In genomic region chr11:24705474-24705873, GRCh38 we compare ENCODE assay signal across 31 cellular contexts.
"Had no signal": no experiment of that assay in that cellular context is flagged by ENCODE, and none has a peak within 500 bp of the region (broad histone marks: within the 10 kb centered on the region; RNA-seq: fewer than 3 reads in every experiment).

No MANE protein-coding gene starts in this region.

- H3K9me3 ChIP-seq: SJCRH30 had no signal

- H3K4me3 Mint-ChIP-seq: activated CD4-positive, alpha-beta T cell treated with anti-CD3 and anti-CD28 coated beads, Interleukin-2, amount 10 ng/mL, durations not matched to agents 24 days and 14 days; activated CD8-positive, alpha-beta T cell treated with anti-CD3 and anti-CD28 coated beads for 36 hours; activated naive CD8-positive, alpha-beta T cell treated with anti-CD3 and anti-CD28 coated beads for 36 hours; activated T-cell treated with anti-CD3 and anti-CD28 coated beads, Interleukin-2, amount 50 U/mL, for 72 hours; activated T-helper 17 cell treated with anti-CD3 and anti-CD28 coated beads, Interleukin-2, amount 50 U/mL, for 72 hours had no signal

- H3K36me3 Mint-ChIP-seq: activated naive CD8-positive, alpha-beta T cell treated with anti-CD3 and anti-CD28 coated beads for 36 hours had no signal

- H3K27me3 ChIP-seq: brain microvascular endothelial cell, SJCRH30 had no signal

- FAIRE-seq: K562 had no signal

- H3K4me3 ChIP-seq: K562, SJCRH30, SK-N-MC had no signal

- H3K4me1 ChIP-seq: SJCRH30 had no signal

- H3K27me3 Mint-ChIP-seq: activated CD4-positive, alpha-beta T cell treated with anti-CD3 and anti-CD28 coated beads, Interleukin-2, amount 10 ng/mL, durations not matched to agents 24 days and 14 days; activated CD8-positive, alpha-beta T cell treated with anti-CD3 and anti-CD28 coated beads for 36 hours; activated naive CD8-positive, alpha-beta T cell treated with anti-CD3 and anti-CD28 coated beads for 36 hours; activated T-helper 17 cell treated with anti-CD3 and anti-CD28 coated beads, Interleukin-2, amount 50 U/mL, for 72 hours had no signal

- ATAC-seq: activated CD8-positive, alpha-beta T cell treated with anti-CD3 and anti-CD28 coated beads for 36 hours; activated T-cell treated with anti-CD3 and anti-CD28 coated beads, Interleukin-2, amount 50 U/mL, for 72 hours; activated T-helper 17 cell treated with anti-CD3 and anti-CD28 coated beads, Interleukin-2, amount 50 U/mL, for 72 hours; K562; Panc1 had no signal

- H3K27ac ChIP-seq: brain microvascular endothelial cell, SJCRH30, SK-N-MC, WERI-Rb-1 had no signal

- H3K36me3 ChIP-seq: brain microvascular endothelial cell, SJCRH30, WERI-Rb-1 had no signal

- H3K27ac Mint-ChIP-seq: activated CD4-positive, alpha-beta T cell treated with anti-CD3 and anti-CD28 coated beads, Interleukin-2, amount 10 ng/mL, durations not matched to agents 24 days and 14 days; activated CD8-positive, alpha-beta T cell treated with anti-CD3 and anti-CD28 coated beads for 36 hours; activated naive CD8-positive, alpha-beta T cell treated with anti-CD3 and anti-CD28 coated beads for 36 hours; activated T-cell treated with anti-CD3 and anti-CD28 coated beads, Interleukin-2, amount 50 U/mL, for 72 hours; activated T-helper 17 cell treated with anti-CD3 and anti-CD28 coated beads, Interleukin-2, amount 50 U/mL, for 72 hours had no signal

- H3K9me3 Mint-ChIP-seq: activated CD4-positive, alpha-beta T cell treated with anti-CD3 and anti-CD28 coated beads, Interleukin-2, amount 10 ng/mL, durations not matched to agents 24 days and 14 days had no signal

- H3K4me1 Mint-ChIP-seq: activated CD4-positive, alpha-beta T cell treated with anti-CD3 and anti-CD28 coated beads, Interleukin-2, amount 10 ng/mL, durations not matched to agents 24 days and 14 days; activated T-helper 17 cell treated with anti-CD3 and anti-CD28 coated beads, Interleukin-2, amount 50 U/mL, for 72 hours had no signal

- DNase-seq: activated CD4-positive, alpha-beta T cell treated with anti-CD3 and anti-CD28 coated beads, Interleukin-2, amount 10 ng/mL, durations not matched to agents 24 days and 14 days; activated CD4-positive, alpha-beta T cell treated with anti-CD3 and anti-CD28 coated beads, Interleukin-2, amount 50 U/mL, for 4 hours; activated CD8-positive, alpha-beta T cell treated with anti-CD3 and anti-CD28 coated beads for 36 hours; activated effector memory CD4-positive, alpha-beta T cell treated with anti-CD3 and anti-CD28 coated beads, Interleukin-2, amount 50 U/mL, for 16 hours; activated naive CD4-positive, alpha-beta T cell; activated naive CD4-positive, alpha-beta T cell treated with anti-CD3 and anti-CD28 coated beads, Interleukin-2, amount 50 U/mL, for 16 hours; activated naive CD8-positive, alpha-beta T cell treated with anti-CD3 and anti-CD28 coated beads for 36 hours; activated T-cell treated with anti-CD3 and anti-CD28 coated beads, Interleukin-2, amount 50 U/mL, for 1 hour; activated T-cell treated with anti-CD3 and anti-CD28 coated beads, Interleukin-2, amount 50 U/mL, for 72 hours; amniotic stem cell; aorta; brain microvascular endothelial cell; central memory CD4-positive, alpha-beta T cell; NCI-H1048; NCI-H1930; NCI-H2081 treated with DMSO at 0.1 percent for 48 hours; NCI-H226; NCI-H446 treated with DMSO at 0.1 percent for 48 hours; NCI-H524; NK-92 treated with Interleukin-12 subunit alpha and Interleukin-12 subunit beta, amount 100 ng/mL, for 24 hours; SHP77; SW 1271; T-helper 1 cell; T-helper 2 cell; T-helper 9 cell; WERI-Rb-1 had no signal
